In genomic region chr15:71931261-71931660, GRCh38 we compare ENCODE assay signal across 28 cellular contexts.
"Had no signal": no experiment of that assay in that cellular context is flagged by ENCODE, and none has a peak within 500 bp of the region (broad histone marks: within the 10 kb centered on the region; RNA-seq: fewer than 3 reads in every experiment).

No MANE protein-coding gene starts in this region.

- H3K9me3 ChIP-seq: colonic mucosa, gastrocnemius medialis had no signal

- H3K36me3 ChIP-seq: colonic mucosa had no signal

- H3K27me3 ChIP-seq: colonic mucosa, dorsolateral prefrontal cortex, esophagus muscularis mucosa, foreskin keratinocyte, gastrocnemius medialis, gastroesophageal sphincter, heart left ventricle, heart right ventricle had no signal

- H3K27ac ChIP-seq: colonic mucosa, coronary artery, dorsolateral prefrontal cortex, epithelial cell of prostate, esophagus muscularis mucosa, esophagus squamous epithelium, foreskin keratinocyte, gastrocnemius medialis, gastroesophageal sphincter, heart left ventricle, heart right ventricle had no signal

- DNase-seq: colonic mucosa; cortex of kidney; dermis blood vessel endothelial cell; dorsolateral prefrontal cortex; effector CD4-positive, alpha-beta T cell; effector CD8-positive, alpha-beta T cell; effector memory CD4-positive, alpha-beta T cell; effector memory CD8-positive, alpha-beta T cell; endodermal cell; erythroblast; esophagus squamous epithelium; foreskin fibroblast; foreskin keratinocyte; foreskin melanocyte; gastrocnemius medialis; glutamatergic neuron; head of caudate nucleus; heart left ventricle; heart right ventricle had no signal

- ATAC-seq: effector memory CD8-positive, alpha-beta T cell; esophagus mucosa; foreskin keratinocyte; gastrocnemius medialis; gastroesophageal sphincter; heart left ventricle; heart right ventricle had no signal

- H3K4me1 ChIP-seq: colonic mucosa, esophagus muscularis mucosa, esophagus squamous epithelium, foreskin keratinocyte, gastrocnemius medialis, gastroesophageal sphincter, heart left ventricle, heart right ventricle had no signal

- H3K4me3 ChIP-seq: colonic mucosa, coronary artery, dorsolateral prefrontal cortex, esophagus muscularis mucosa, esophagus squamous epithelium, gastrocnemius medialis, gastroesophageal sphincter, heart left ventricle, heart right ventricle had no signal

- FAIRE-seq: colon, endometrium, endothelial cell of umbilical vein, frontal cortex had no signal
